ENCODE assay signal across 1 cellular context in genomic region chr20:48657426-48658197, GRCh38.
A peak's percentile ranks its signal among the peaks of the same experiment; 100 is the strongest.
TF ChIP-seq lines count a peak whose summit lies in the region.

No MANE protein-coding gene starts in this region.

TF ChIP-seq in HepG2, 621 proteins besides CTCF, POLR2A, EP300 and RAD21 (continued from another document and continues in another):
- no peak for TF ChIP-seq SNAPC4 (CRISPR knock-in tag; IDR thresholded peaks at IDR 0.05)
- no peak for TF ChIP-seq DZIP1 (CRISPR knock-in tag; IDR thresholded peaks at IDR 0.05)
- no peak for TF ChIP-seq ZBTB14 (CRISPR knock-in tag; IDR thresholded peaks at IDR 0.05)
- peak; percentile 85; the same call in 1 of the 2 replicates for TF ChIP-seq IRF9 (CRISPR knock-in tag; IDR thresholded peaks at IDR 0.05; ENCODE audit: borderline replicate concordance)
- TF ChIP-seq NFATC3 (CRISPR knock-in tag; IDR thresholded peaks at IDR 0.05): no peak
- no peak for TF ChIP-seq SRF (IDR thresholded peaks at IDR 0.05; ENCODE audit: low read depth, low read length)
- TF ChIP-seq THRA (CRISPR knock-in tag; IDR thresholded peaks at IDR 0.05; ENCODE audit: borderline replicate concordance): 0 out of 2 replicates have a peak, but pooled peaks have one; percentile 33
- TF ChIP-seq DNMT1 (CRISPR knock-in tag; IDR thresholded peaks at IDR 0.05): peak; percentile 84; the same call in 1 of the 2 replicates
- TF ChIP-seq ZNF44 (CRISPR knock-in tag; IDR thresholded peaks at IDR 0.05): no peak
- no peak for TF ChIP-seq ZNF160 (CRISPR knock-in tag; IDR thresholded peaks at IDR 0.05)
- no peak for TF ChIP-seq KDM6A (CRISPR knock-in tag; IDR thresholded peaks at IDR 0.05; ENCODE audit: low read depth)
- TF ChIP-seq MIXL1 (CRISPR knock-in tag; IDR thresholded peaks at IDR 0.05): no peak
- no peak for TF ChIP-seq ZNF616 (CRISPR knock-in tag; IDR thresholded peaks at IDR 0.05; ENCODE audit: low read depth)
- TF ChIP-seq IRF1 (CRISPR knock-in tag; IDR thresholded peaks at IDR 0.05; ENCODE audit: low read depth): no peak
- TF ChIP-seq MED13 (CRISPR knock-in tag; IDR thresholded peaks at IDR 0.05): no peak
- no peak for TF ChIP-seq WIZ (CRISPR knock-in tag; IDR thresholded peaks at IDR 0.05)
- 0 out of 2 replicates have a peak, but pooled peaks have one; percentile 23 for TF ChIP-seq NR2C2 (CRISPR knock-in tag; IDR thresholded peaks at IDR 0.05; ENCODE audit: borderline replicate concordance)
- TF ChIP-seq NFYB (CRISPR knock-in tag; IDR thresholded peaks at IDR 0.05): no peak
- TF ChIP-seq ZZZ3 (CRISPR knock-in tag; IDR thresholded peaks at IDR 0.05; ENCODE audit: borderline replicate concordance): no peak
- TF ChIP-seq THYN1 (CRISPR knock-in tag; IDR thresholded peaks at IDR 0.05; ENCODE audit: borderline replicate concordance, low read depth): no peak
- no peak for TF ChIP-seq FOXO1 (CRISPR knock-in tag; IDR thresholded peaks at IDR 0.05)
- no peak for TF ChIP-seq ZNF879 (CRISPR knock-in tag; IDR thresholded peaks at IDR 0.05)
- no peak for TF ChIP-seq CHCHD3 (CRISPR knock-in tag; IDR thresholded peaks at IDR 0.05)
- TF ChIP-seq ZNF768 (CRISPR knock-in tag; IDR thresholded peaks at IDR 0.05): no peak
- peak; percentile 86 for TF ChIP-seq XRCC5 (optimal IDR thresholded peaks at IDR 0.05; ENCODE audit: low read length)
- TF ChIP-seq MYC (CRISPR knock-in tag; IDR thresholded peaks at IDR 0.05; ENCODE audit: borderline replicate concordance): 0 out of 2 replicates have a peak, but pooled peaks have one; percentile 20
- TF ChIP-seq CSRNP1 (CRISPR knock-in tag; IDR thresholded peaks at IDR 0.05): no peak
- TF ChIP-seq ZNF33B (CRISPR knock-in tag; IDR thresholded peaks at IDR 0.05): no peak
- TF ChIP-seq PAF1 (CRISPR knock-in tag; IDR thresholded peaks at IDR 0.05): no peak
- no peak for TF ChIP-seq ZSCAN22 (CRISPR knock-in tag; IDR thresholded peaks at IDR 0.05)
- TF ChIP-seq ATAD3A (CRISPR knock-in tag; IDR thresholded peaks at IDR 0.05): no peak
- TF ChIP-seq NFKB2 (CRISPR knock-in tag; IDR thresholded peaks at IDR 0.05; ENCODE audit: borderline replicate concordance): 0 out of 2 replicates have a peak, but pooled peaks have one; percentile 20
- no peak for TF ChIP-seq NCOA1 (CRISPR knock-in tag; IDR thresholded peaks at IDR 0.05)
- no peak for TF ChIP-seq ZNF773 (CRISPR knock-in tag; IDR thresholded peaks at IDR 0.05; ENCODE audit: borderline replicate concordance)
- no peak for TF ChIP-seq TRIM24 (CRISPR knock-in tag; IDR thresholded peaks at IDR 0.05)
- peak; percentile 20; the same call in 1 of the 2 replicates for TF ChIP-seq HNF4A (CRISPR knock-in tag; IDR thresholded peaks at IDR 0.05)
- TF ChIP-seq ZSCAN25 (CRISPR knock-in tag; IDR thresholded peaks at IDR 0.05): no peak
- TF ChIP-seq ZNF205 (CRISPR knock-in tag; IDR thresholded peaks at IDR 0.05): 0 out of 2 replicates have a peak, but pooled peaks have one; percentile 54
- TF ChIP-seq HNRNPLL (IDR thresholded peaks at IDR 0.05; ENCODE audit: low read depth, low read length, poor library complexity, severe bottlenecking): no peak
- TF ChIP-seq MED8 (CRISPR knock-in tag; IDR thresholded peaks at IDR 0.05; ENCODE audit: insufficient replicate concordance): no peak
- TF ChIP-seq RBFOX2 (IDR thresholded peaks at IDR 0.05; ENCODE audit: low read depth, low read length): no peak
- no peak for TF ChIP-seq CAMTA2 (CRISPR knock-in tag; IDR thresholded peaks at IDR 0.05; ENCODE audit: borderline replicate concordance)
- TF ChIP-seq CCAR2 (optimal IDR thresholded peaks at IDR 0.05; ENCODE audit: low read depth, low read length): no peak
- TF ChIP-seq ZNF781 (CRISPR knock-in tag; IDR thresholded peaks at IDR 0.05; ENCODE audit: borderline replicate concordance, not compliant biosample characterization): no peak
- peak; percentile 51; the same call in 1 of the 2 replicates for TF ChIP-seq ZBTB38 (CRISPR knock-in tag; IDR thresholded peaks at IDR 0.05)
- TF ChIP-seq REPIN1 (CRISPR knock-in tag; IDR thresholded peaks at IDR 0.05; ENCODE audit: borderline replicate concordance, low read depth): no peak
- TF ChIP-seq BCLAF1 (IDR thresholded peaks at IDR 0.05): no peak
- TF ChIP-seq GATAD2A (CRISPR knock-in tag; IDR thresholded peaks at IDR 0.05): no peak
- TF ChIP-seq ZNF75D (CRISPR knock-in tag; IDR thresholded peaks at IDR 0.05; ENCODE audit: borderline replicate concordance): no peak
- no peak for TF ChIP-seq ZNF30 (CRISPR knock-in tag; IDR thresholded peaks at IDR 0.05)
- TF ChIP-seq ZNF382 (CRISPR knock-in tag; IDR thresholded peaks at IDR 0.05; ENCODE audit: borderline replicate concordance): no peak
